ENCODE assay signal across 23 cellular contexts in the genomic region with DNA sequence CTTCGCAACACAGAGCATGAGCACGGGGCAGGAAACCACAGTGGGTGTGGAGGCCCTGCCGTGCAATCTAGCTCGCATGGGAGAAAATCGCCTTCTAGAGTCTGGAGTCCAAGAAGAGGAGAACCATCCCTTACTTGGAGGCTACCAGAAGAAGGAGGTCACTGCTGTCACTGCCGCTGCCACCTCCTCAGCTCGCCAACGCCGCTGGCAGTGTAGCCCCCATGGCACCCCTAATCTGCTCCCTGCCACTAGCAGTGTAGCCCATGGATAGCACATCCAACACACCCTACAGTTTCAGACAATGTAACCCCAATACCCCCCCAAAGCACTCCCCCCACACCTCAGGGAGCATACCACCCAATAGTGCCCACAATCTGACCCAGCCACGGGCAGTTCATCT.
"Had no signal": no experiment of that assay in that cellular context is flagged by ENCODE, and none has a peak within 500 bp of the region (broad histone marks: within the 10 kb centered on the region; RNA-seq: fewer than 3 reads in every experiment).

No MANE protein-coding gene starts in this region.

- H3K4me3 Mint-ChIP-seq: stimulated activated effector memory CD8-positive, alpha-beta T cell treated with anti-CD3 and anti-CD28 coated beads, Interleukin-12 subunit alpha, Interleukin-12 subunit beta, amount 100 ng/mL, for 72 hours; stimulated activated memory B cell treated with anti-CD40 and anti-IgM and Interleukin-4, amounts not matched to agents 10 μg/mL and 1 μg/mL and 100 μg/mL, for 72 hours; stimulated activated naive B cell treated with anti-CD40 and anti-IgM and Interleukin-4, amounts not matched to agents 10 μg/mL and 1 μg/mL and 100 μg/mL, for 72 hours; stimulated activated naive CD8-positive, alpha-beta T cell treated with anti-CD3 and anti-CD28 coated beads, Interleukin-15, amount 100 ng/mL, for 72 hours; stimulated activated naive CD8-positive, alpha-beta T cell treated with anti-CD3 and anti-CD28 coated beads, Interleukin-15, Interleukin-2, amounts not matched to agents 100 ng/mL and 50 ng/mL, for 24 hours; type B pancreatic cell had no signal

- H3K4me1 Mint-ChIP-seq: stimulated activated effector memory CD8-positive, alpha-beta T cell treated with anti-CD3 and anti-CD28 coated beads, Interleukin-12 subunit alpha, Interleukin-12 subunit beta, amount 100 ng/mL, for 72 hours; stimulated activated memory B cell treated with anti-CD40 and anti-IgM and Interleukin-4, amounts not matched to agents 10 μg/mL and 1 μg/mL and 100 μg/mL, for 72 hours; stimulated activated naive B cell treated with anti-CD40 and anti-IgM and Interleukin-4, amounts not matched to agents 10 μg/mL and 1 μg/mL and 100 μg/mL, for 72 hours; stimulated activated naive CD8-positive, alpha-beta T cell treated with anti-CD3 and anti-CD28 coated beads, Interleukin-15, amount 100 ng/mL, for 72 hours had no signal

- H3K27me3 Mint-ChIP-seq: stimulated activated memory B cell treated with anti-CD40 and anti-IgM and Interleukin-4, amounts not matched to agents 10 μg/mL and 1 μg/mL and 100 μg/mL, for 72 hours; stimulated activated naive B cell treated with anti-CD40 and anti-IgM and Interleukin-4, amounts not matched to agents 10 μg/mL and 1 μg/mL and 100 μg/mL, for 72 hours; stimulated activated naive CD8-positive, alpha-beta T cell treated with anti-CD3 and anti-CD28 coated beads, Interleukin-15, amount 100 ng/mL, for 72 hours; stimulated activated naive CD8-positive, alpha-beta T cell treated with anti-CD3 and anti-CD28 coated beads, Interleukin-15, Interleukin-2, amounts not matched to agents 100 ng/mL and 50 ng/mL, for 24 hours had no signal

- H3K27ac Mint-ChIP-seq: stimulated activated effector memory CD8-positive, alpha-beta T cell treated with anti-CD3 and anti-CD28 coated beads, Interleukin-12 subunit alpha, Interleukin-12 subunit beta, amount 100 ng/mL, for 72 hours; stimulated activated memory B cell treated with anti-CD40 and anti-IgM and Interleukin-4, amounts not matched to agents 10 μg/mL and 1 μg/mL and 100 μg/mL, for 72 hours; stimulated activated naive B cell treated with anti-CD40 and anti-IgM and Interleukin-4, amounts not matched to agents 10 μg/mL and 1 μg/mL and 100 μg/mL, for 72 hours; stimulated activated naive CD8-positive, alpha-beta T cell treated with anti-CD3 and anti-CD28 coated beads, Interleukin-15, amount 100 ng/mL, for 72 hours; stimulated activated naive CD8-positive, alpha-beta T cell treated with anti-CD3 and anti-CD28 coated beads, Interleukin-15, Interleukin-2, amounts not matched to agents 100 ng/mL and 50 ng/mL, for 24 hours; type B pancreatic cell had no signal

- H3K9me3 Mint-ChIP-seq: stimulated activated effector memory CD8-positive, alpha-beta T cell treated with anti-CD3 and anti-CD28 coated beads, Interleukin-12 subunit alpha, Interleukin-12 subunit beta, amount 100 ng/mL, for 72 hours; stimulated activated naive CD8-positive, alpha-beta T cell treated with anti-CD3 and anti-CD28 coated beads, Interleukin-15, Interleukin-2, amounts not matched to agents 100 ng/mL and 50 ng/mL, for 24 hours; type B pancreatic cell had no signal

- ATAC-seq: stimulated activated effector memory CD8-positive, alpha-beta T cell treated with anti-CD3 and anti-CD28 coated beads, Interleukin-12 subunit alpha, Interleukin-12 subunit beta, amount 100 ng/mL, for 72 hours; stimulated activated memory B cell treated with anti-CD40 and anti-IgM and Interleukin-4, amounts not matched to agents 10 μg/mL and 1 μg/mL and 100 μg/mL, for 72 hours; stimulated activated naive B cell treated with anti-CD40 and anti-IgM and Interleukin-4, amounts not matched to agents 10 μg/mL and 1 μg/mL and 100 μg/mL, for 72 hours; stimulated activated naive CD8-positive, alpha-beta T cell treated with anti-CD3 and anti-CD28 coated beads, Interleukin-15, amount 100 ng/mL, for 72 hours; stimulated activated naive CD8-positive, alpha-beta T cell treated with anti-CD3 and anti-CD28 coated beads, Interleukin-15, Interleukin-2, amounts not matched to agents 100 U/mL and 50 U/mL, for 24 hours; upper lobe of right lung had no signal

- DNase-seq: stimulated activated CD4-positive, alpha-beta T cell treated with anti-CD3 and anti-CD28 coated beads, Interleukin-2, amount 100 ng/mL, for 48 hours; stimulated activated CD4-positive, alpha-beta T cell treated with anti-CD3 and anti-CD28 coated beads, Interleukin-4, amount 100 ng/mL, for 1 hour; stimulated activated CD4-positive, alpha-beta T cell treated with anti-CD3 and anti-CD28 coated beads, Interleukin-4, amount 100 ng/mL, for 24 hours; stimulated activated CD4-positive, alpha-beta T cell treated with anti-CD3 and anti-CD28 coated beads, Interleukin-4, amount 100 ng/mL, for 4 hours; stimulated activated CD8-positive, alpha-beta memory T cell treated with anti-CD3 and anti-CD28 coated beads, Interleukin-4, amount 100 ng/mL, for 48 hours; stimulated activated naive B cell treated with anti-CD40 and anti-IgM and Interleukin-4, amounts not matched to agents 10 μg/mL and 1 μg/mL and 100 μg/mL, for 72 hours; stimulated activated naive CD4-positive, alpha-beta T cell; stimulated activated naive CD4-positive, alpha-beta T cell treated with Interleukin-2 at 50 U/mL for 16 hours; stimulated activated naive CD8-positive, alpha-beta T cell treated with anti-CD3 and anti-CD28 coated beads, Interleukin-15, amount 100 ng/mL, for 72 hours; stimulated activated naive CD8-positive, alpha-beta T cell treated with anti-CD3 and anti-CD28 coated beads, Interleukin-15, Interleukin-2, amounts not matched to agents 100 U/mL and 50 U/mL, for 24 hours; stomach; substantia nigra; testis; thyroid gland; tibial artery; transverse colon; trophoblast cell; upper lobe of right lung; uterus had no signal

- H3K36me3 Mint-ChIP-seq: stimulated activated effector memory CD8-positive, alpha-beta T cell treated with anti-CD3 and anti-CD28 coated beads, Interleukin-12 subunit alpha, Interleukin-12 subunit beta, amount 100 ng/mL, for 72 hours; stimulated activated memory B cell treated with anti-CD40 and anti-IgM and Interleukin-4, amounts not matched to agents 10 μg/mL and 1 μg/mL and 100 μg/mL, for 72 hours; stimulated activated naive B cell treated with anti-CD40 and anti-IgM and Interleukin-4, amounts not matched to agents 10 μg/mL and 1 μg/mL and 100 μg/mL, for 72 hours; type B pancreatic cell had no signal
